16 cellular contexts compared by ENCODE assay signal in genomic region chr1:102852583-102852982, GRCh38.
A peak's percentile ranks its signal among the peaks of the same experiment; 100 is the strongest.
DNase-seq lines count a peak whose midpoint lies in the region; ATAC-seq and TF ChIP-seq lines count a peak whose summit lies in the region.
"Had no signal": no experiment of that assay in that cellular context is flagged by ENCODE, and none has a peak within 500 bp of the region (broad histone marks: within the 10 kb centered on the region; RNA-seq: fewer than 3 reads in every experiment).

No MANE protein-coding gene starts in this region.

- TF ChIP-seq CTCF in BJ (IDR thresholded peaks at IDR 0.05; ENCODE audit: insufficient read depth, low read depth, low read length): peak; percentile 35; the same call in 1 of the 2 replicates
- TF ChIP-seq CTCF in endodermal cell (conservative IDR thresholded peaks at IDR 0.05): peak; percentile 35
- peak; percentile 34 for TF ChIP-seq CTCF in osteocyte (IDR thresholded peaks at IDR 0.05)

- H3K4me3 Mint-ChIP-seq in endodermal cell (no peak overlapping the region), osteocyte (ENCODE audit: unreplicated experiment) (no peak overlapping the region)
- H3K4me3 Mint-ChIP-seq: B cell; natural killer cell treated with Interleukin-12 subunit alpha and Interleukin-12 subunit beta and Interleukin-15 and Interleukin-18, amount 100 ng/mL, for 72 hours had no signal

- H3K36me3 Mint-ChIP-seq in endodermal cell (ENCODE audit: low read depth): no peaks in the 10 kb centered on the region
- H3K36me3 Mint-ChIP-seq in osteocyte (ENCODE audit: unreplicated experiment): peaks cover 3% of the 10 kb centered on the region

- H3K27ac ChIP-seq in endodermal cell (ENCODE audit: low read depth, low read length): no peak overlapping the region
- H3K27ac ChIP-seq: colonic mucosa had no signal

- H3K27me3 ChIP-seq in BJ (ENCODE audit: control insufficient read depth, insufficient read depth, low read length) (no peaks in the 10 kb centered on the region), endodermal cell (ENCODE audit: control insufficient read depth, insufficient read depth, low read length, poor library complexity, severe bottlenecking) (no peaks in the 10 kb centered on the region)
- H3K27me3 ChIP-seq: colonic mucosa had no signal

- no peaks in the 10 kb centered on the region for H3K27me3 Mint-ChIP-seq in endodermal cell (ENCODE audit: insufficient read depth)
- H3K27me3 Mint-ChIP-seq in osteocyte (ENCODE audit: unreplicated experiment): no peaks in the 10 kb centered on the region
- H3K27me3 Mint-ChIP-seq: B cell; natural killer cell treated with Interleukin-12 subunit alpha and Interleukin-12 subunit beta and Interleukin-15 and Interleukin-18, amount 100 ng/mL, for 72 hours had no signal

- H3K27ac Mint-ChIP-seq in endodermal cell: no peak overlapping the region
- H3K27ac Mint-ChIP-seq in osteocyte (ENCODE audit: unreplicated experiment): no peak overlapping the region
- H3K27ac Mint-ChIP-seq: activated T-helper 2 cell treated with anti-CD3 and anti-CD28 coated beads, Interferon-gamma antibody, Interleukin-2, Interleukin-4, amounts not matched to agents 10 μg/mL and 5 μg/mL and 100 μg/mL, durations not matched to agents 14 hours and 24 hours and 36 hours; B cell; natural killer cell treated with Interleukin-12 subunit alpha and Interleukin-12 subunit beta and Interleukin-15 and Interleukin-18, amount 100 ng/mL, for 72 hours had no signal

- H3K4me1 ChIP-seq in endodermal cell (ENCODE audit: control insufficient read depth, insufficient read depth, low read length): no peaks in the 10 kb centered on the region
- H3K4me1 ChIP-seq: colonic mucosa had no signal

- WGBS in endodermal cell (ENCODE audit: insufficient coverage in 1 of 2, insufficient read length in 1 of 2), 2 experiments: 87 to 91% methylated on average over 2 of the region's 2 CpGs

- POLR2A ChIA-PET in BJ (lab: Charles Lee): no interaction called here

- CTCF ChIA-PET in BJ (lab: Yijun Ruan, JAX): interaction anchor here (0.6 to 2.4 kb wide), 3 partner anchors 10 to 65 kb away, joined by 3 to 11 read pairs (median 3); no protein-coding TSS in a partner anchor

- no peak overlapping the region for H3K9ac ChIP-seq in endodermal cell (ENCODE audit: extremely low read depth, low read length, poor library complexity, severe bottlenecking)

- no peaks in the 10 kb centered on the region for H3K4me1 Mint-ChIP-seq in endodermal cell
- H3K4me1 Mint-ChIP-seq in osteocyte (ENCODE audit: unreplicated experiment): peaks cover 12% of the 10 kb centered on the region
- H3K4me1 Mint-ChIP-seq: B cell had no signal

- H3K36me3 ChIP-seq in BJ (ENCODE audit: control insufficient read depth, insufficient read depth, low read length) (no peaks in the 10 kb centered on the region), endodermal cell (ENCODE audit: control insufficient read depth, insufficient read depth, low read length) (no peaks in the 10 kb centered on the region)
- H3K36me3 ChIP-seq: colonic mucosa had no signal

- DNase-seq in BJ (ENCODE audit: low read depth): no peak
- peak; percentile 79 for DNase-seq in NCI-H446 treated with DMSO at 0.1 percent for 48 hours (lab: John Stamatoyannopoulos, UW)
- DNase-seq in endodermal cell: no peak
- no peak for DNase-seq in osteocyte (ENCODE audit: extremely low spot score, unreplicated experiment)
- no peak for DNase-seq in NCI-H526 (lab: John Stamatoyannopoulos, UW)
- DNase-seq in ureter (ENCODE audit: low spot score): no peak
- DNase-seq in NCI-H2171 treated with DMSO at 0.1 percent for 48 hours (lab: John Stamatoyannopoulos, UW): no peak
- DNase-seq: colonic mucosa, DMS 273 treated with DMSO at 0.1 percent for 48 hours, NCI-H1048, SHP77 treated with DMSO at 0.1 percent for 48 hours had no signal

- no peak for ATAC-seq in GM21717 (IDR thresholded peaks at IDR 0.05; ENCODE audit: unreplicated experiment)
- ATAC-seq: activated CD4-positive, CD25-positive, alpha-beta regulatory T cell treated with anti-CD3 and anti-CD28 coated beads, Interleukin-2, amount 50 U/mL, for 24 hours; natural killer cell treated with Interleukin-12 subunit alpha and Interleukin-12 subunit beta and Interleukin-15 and Interleukin-18, amount 100 ng/mL, for 72 hours had no signal

- H3K4me3 ChIP-seq in BJ (ENCODE audit: low read depth, low read length) (no peak overlapping the region), endodermal cell (ENCODE audit: low read length) (no peak overlapping the region)
- H3K4me3 ChIP-seq: colonic mucosa had no signal

- H3K9me3 Mint-ChIP-seq in endodermal cell (peaks cover 25% of the 10 kb centered on the region), osteocyte (ENCODE audit: unreplicated experiment) (peaks cover 31% of the 10 kb centered on the region)

- H3K9me3 ChIP-seq in endodermal cell (ENCODE audit: control insufficient read depth, low read length): no peaks in the 10 kb centered on the region
- H3K9me3 ChIP-seq: colonic mucosa had no signal
